Comparison of ENCODE assay signal across 8 cellular contexts in genomic region chr3:101851072-101851471, GRCh38. TPM values are rescaled to one million over a fixed set of nuclear protein-coding genes. Genes with fewer than 3 reads are reported as not detected.
DNase-seq lines count a peak whose midpoint lies in the region; ATAC-seq and TF ChIP-seq lines count a peak whose summit lies in the region.

No MANE protein-coding gene starts in this region.

- H3K27me3 ChIP-seq in fibroblast of lung (ENCODE audit: control insufficient read depth, insufficient read depth, low read length): no peaks in the 10 kb centered on the region

- H3K4me2 ChIP-seq in fibroblast of lung (ENCODE audit: extremely low read depth, insufficient read depth, low read length): peak overlapping the region; percentile 96

- H3K9me3 ChIP-seq in SK-N-MC (ENCODE audit: low read depth, low read length) (no peaks in the 10 kb centered on the region), fibroblast of lung (ENCODE audit: control insufficient read depth, insufficient read depth, low read depth, low read length) (no peaks in the 10 kb centered on the region)

- H3K9ac ChIP-seq in SK-N-MC (ENCODE audit: insufficient read length) (no peak overlapping the region), fibroblast of lung (ENCODE audit: insufficient read depth, low read length) (peak overlapping the region; percentile 90)

- CTCF ChIA-PET in HEK293T (lab: Yijun Ruan, JAX): no interaction called here

- H3K36me3 ChIP-seq in SK-N-MC (ENCODE audit: insufficient read depth, low read length): no peaks in the 10 kb centered on the region; the same call in 1 of the 2 replicates
- peaks cover 17% of the 10 kb centered on the region for H3K36me3 ChIP-seq in fibroblast of lung (ENCODE audit: control insufficient read depth, insufficient read depth, low read length)

- no peak overlapping the region for H2AFZ ChIP-seq in fibroblast of lung (ENCODE audit: low read length)

- H3K27ac ChIP-seq in SK-N-MC (0 out of 2 replicates have a peak overlapping the region, but pooled peaks have one; percentile 20), fibroblast of lung (ENCODE audit: insufficient read depth, low read length) (peak overlapping the region; percentile 91)

- H4K20me1 ChIP-seq in fibroblast of lung (ENCODE audit: control insufficient read depth, extremely low read depth, insufficient read depth, low read length): peaks cover 5% of the 10 kb centered on the region

- ATAC-seq in HG03571 (IDR thresholded peaks at IDR 0.05; ENCODE audit: unreplicated experiment): no peak

- POLR2A ChIA-PET in HEK293T (lab: Yijun Ruan, JAX): no interaction called here

- TF ChIP-seq CTCF in GM12864 (IDR thresholded peaks at IDR 0.05; ENCODE audit: low read depth, low read length, missing control alignments): no peak
- no peak for TF ChIP-seq CTCF in fibroblast of lung (conservative IDR thresholded peaks at IDR 0.05 in 1 of 2, IDR thresholded peaks at IDR 0.05 in 1 of 2; ENCODE audit: low read depth in 1 of 2, low read length in 2 of 2)

- peak overlapping the region; percentile 95 for H3K4me3 ChIP-seq in GM12864 (ENCODE audit: low read depth, low read length)
- peak overlapping the region; percentile 83 for H3K4me3 ChIP-seq in SK-N-MC
- peak overlapping the region; percentile 69 to 97 (median 86) for H3K4me3 ChIP-seq in fibroblast of lung (replicated peaks in 1 of 4; ENCODE audit: control extremely low read depth in 1 of 4, insufficient read depth in 1 of 4, low read depth in 3 of 4, low read length in 4 of 4)

- peaks cover 44% of the 10 kb centered on the region for H3K79me2 ChIP-seq in fibroblast of lung (ENCODE audit: control insufficient read depth, insufficient read depth, low read length)

- DNase-seq in GM12864 (ENCODE audit: low read depth): no peak
- DNase-seq in SK-N-MC (ENCODE audit: low read depth, low spot score): no peak
- DNase-seq in fibroblast of lung (ENCODE audit: low read depth in 2 of 2): no peak
- DNase-seq in pulmonary artery endothelial cell (ENCODE audit: low read depth, low spot score): peak; percentile 55
- DNase-seq in COLO829 (ENCODE audit: low spot score): no peak
- no peak for DNase-seq in HEK293T (ENCODE audit: extremely low spot score)
- DNase-seq in NCI-H524 treated with DMSO at 0.1 percent for 48 hours (lab: John Stamatoyannopoulos, UW): no peak

- H3K4me1 ChIP-seq in fibroblast of lung (ENCODE audit: control insufficient read depth, extremely low read depth, insufficient read depth, low read length): peaks cover 9% of the 10 kb centered on the region

TF ChIP-seq in HEK293T, 16 proteins besides CTCF, POLR2A, EP300 and RAD21:
- TF ChIP-seq ELF4 (IDR thresholded peaks at IDR 0.05) (no peak), NFRKB (IDR thresholded peaks at IDR 0.05) (no peak), HDGF (IDR thresholded peaks at IDR 0.05; ENCODE audit: borderline replicate concordance) (no peak)
TF ChIP-seq in HEK293T: peak in this region for 0.

RNA-seq across cellular contexts. Expression of gene NFKBIZ, which starts 1.8 kb away (rescaled TPM):
- total RNA-seq in fibroblast of lung (15.4 and 38.8 TPM in 2 replicates), pulmonary artery endothelial cell (16.5 and 22.4 TPM in 2 replicates)
- 14.7 and 21.3 TPM in 2 replicates for polyA plus RNA-seq in fibroblast of lung
- polyA plus RNA-seq in fibroblast of lung (2012): 6.1 and 9.5 TPM in 2 replicates
- 8.8 and 25.1 TPM in 2 replicates for polyA minus RNA-seq in fibroblast of lung (ENCODE audit: low replicate concordance)
